9 cellular contexts compared by ENCODE assay signal in genomic region chr3:101851833-101852232, GRCh38. TPM values are rescaled to one million over a fixed set of nuclear protein-coding genes. Genes with fewer than 3 reads are reported as not detected.
DNase-seq lines count a peak whose midpoint lies in the region; ATAC-seq, FAIRE-seq and TF ChIP-seq lines count a peak whose summit lies in the region.
"Had no signal": no experiment of that assay in that cellular context is flagged by ENCODE, and none has a peak within 500 bp of the region (broad histone marks: within the 10 kb centered on the region; RNA-seq: fewer than 3 reads in every experiment).

No MANE protein-coding gene starts in this region.

- no peaks in the 10 kb centered on the region for H3K9me3 Mint-ChIP-seq in activated T-helper 1 cell treated with anti-CD3 and anti-CD28 coated beads, Interleukin-12 subunit alpha, Interleukin-12 subunit beta, Interleukin-2, Interleukin-4 antibody, amounts not matched to agents 30 ng/mL and 10 ng/mL and 1 ng/mL, durations not matched to agents 14 hours and 24 hours and 36 hours
- H3K9me3 Mint-ChIP-seq in stimulated activated effector memory CD8-positive, alpha-beta T cell treated with anti-CD3 and anti-CD28 coated beads, Interleukin-12 subunit alpha, Interleukin-12 subunit beta, amount 100 ng/mL, for 72 hours: no peaks in the 10 kb centered on the region

- H3K4me1 ChIP-seq in iPS-18a (ENCODE audit: control insufficient read depth, low read depth, low read length): peaks cover 21% of the 10 kb centered on the region

- H3K36me3 ChIP-seq in iPS-18a (ENCODE audit: control insufficient read depth, low read depth, low read length): peaks cover 51% of the 10 kb centered on the region

- intact Hi-C loops in activated T-helper 1 cell treated with anti-CD3 and anti-CD28 coated beads, Interleukin-12 subunit alpha, Interleukin-12 subunit beta, Interleukin-2, Interleukin-4 antibody, amounts not matched to agents 30 ng/mL and 10 ng/mL and 1 ng/mL, durations not matched to agents 14 hours and 24 hours and 36 hours (cut with micrococcal nuclease): loop anchor here (1.0 to 5.0 kb wide), 8 partner anchors 9 to 277 kb away; partner anchors contain the start of genes PCNP and RPL24
- intact Hi-C loops in head of caudate nucleus (cut with DNase I): no loop called here

- H3K27me3 Mint-ChIP-seq in activated T-helper 1 cell treated with anti-CD3 and anti-CD28 coated beads, Interleukin-12 subunit alpha, Interleukin-12 subunit beta, Interleukin-2, Interleukin-4 antibody, amounts not matched to agents 30 ng/mL and 10 ng/mL and 1 ng/mL, durations not matched to agents 14 hours and 24 hours and 36 hours (ENCODE audit: insufficient read depth): no peaks in the 10 kb centered on the region

- peaks cover 75% of the 10 kb centered on the region for H3K4me1 Mint-ChIP-seq in activated T-helper 1 cell treated with anti-CD3 and anti-CD28 coated beads, Interleukin-12 subunit alpha, Interleukin-12 subunit beta, Interleukin-2, Interleukin-4 antibody, amounts not matched to agents 30 ng/mL and 10 ng/mL and 1 ng/mL, durations not matched to agents 14 hours and 24 hours and 36 hours (ENCODE audit: low read depth)
- peaks cover 64% of the 10 kb centered on the region for H3K4me1 Mint-ChIP-seq in stimulated activated effector memory CD8-positive, alpha-beta T cell treated with anti-CD3 and anti-CD28 coated beads, Interleukin-12 subunit alpha, Interleukin-12 subunit beta, amount 100 ng/mL, for 72 hours

- no peak overlapping the region for H3K27ac ChIP-seq in iPS-18a (ENCODE audit: low read length)

- H3K36me3 Mint-ChIP-seq in activated T-helper 1 cell treated with anti-CD3 and anti-CD28 coated beads, Interleukin-12 subunit alpha, Interleukin-12 subunit beta, Interleukin-2, Interleukin-4 antibody, amounts not matched to agents 30 ng/mL and 10 ng/mL and 1 ng/mL, durations not matched to agents 14 hours and 24 hours and 36 hours (ENCODE audit: low read depth): peaks cover 67% of the 10 kb centered on the region
- peaks cover 80% of the 10 kb centered on the region for H3K36me3 Mint-ChIP-seq in stimulated activated effector memory CD8-positive, alpha-beta T cell treated with anti-CD3 and anti-CD28 coated beads, Interleukin-12 subunit alpha, Interleukin-12 subunit beta, amount 100 ng/mL, for 72 hours

- no peaks in the 10 kb centered on the region for H3K27me3 ChIP-seq in iPS-18a (ENCODE audit: control insufficient read depth, insufficient read depth, low read length)

- no peak for TF ChIP-seq POLR2A in H54 (IDR thresholded peaks at IDR 0.05; ENCODE audit: low read depth, low read length)

- H3K4me3 Mint-ChIP-seq in activated T-helper 1 cell treated with anti-CD3 and anti-CD28 coated beads, Interleukin-12 subunit alpha, Interleukin-12 subunit beta, Interleukin-2, Interleukin-4 antibody, amounts not matched to agents 30 ng/mL and 10 ng/mL and 1 ng/mL, durations not matched to agents 14 hours and 24 hours and 36 hours: peak overlapping the region; percentile 93
- peak overlapping the region; percentile 92 for H3K4me3 Mint-ChIP-seq in stimulated activated effector memory CD8-positive, alpha-beta T cell treated with anti-CD3 and anti-CD28 coated beads, Interleukin-12 subunit alpha, Interleukin-12 subunit beta, amount 100 ng/mL, for 72 hours

- DNase-seq in H54 (ENCODE audit: insufficient read length, low spot score): no peak
- no peak for DNase-seq in activated T-helper 1 cell treated with anti-CD3 and anti-CD28 coated beads, Interleukin-12 subunit alpha, Interleukin-12 subunit beta, Interleukin-2, Interleukin-4 antibody, amounts not matched to agents 30 ng/mL and 10 ng/mL and 1 ng/mL, durations not matched to agents 14 hours and 24 hours and 36 hours (ENCODE audit: low spot score)
- DNase-seq in stimulated activated effector memory CD8-positive, alpha-beta T cell treated with anti-CD3 and anti-CD28 coated beads, Interleukin-12 subunit alpha, Interleukin-12 subunit beta, amount 100 ng/mL, for 72 hours (ENCODE audit: low spot score in 2 of 2): no peak
- no peak for DNase-seq in GDM1 (lab: John Stamatoyannopoulos, UW)
- no peak for DNase-seq in head of caudate nucleus
- DNase-seq: cerebellar nuclear complex, NCI-H524 had no signal

- no peak for ATAC-seq in stimulated activated effector memory CD8-positive, alpha-beta T cell treated with anti-CD3 and anti-CD28 coated beads, Interleukin-12 subunit alpha, Interleukin-12 subunit beta, amount 100 ng/mL, for 72 hours
- no peak for ATAC-seq in HG02759 (IDR thresholded peaks at IDR 0.05; ENCODE audit: unreplicated experiment)

- peak overlapping the region; percentile 82 for H3K4me3 ChIP-seq in iPS-18a (ENCODE audit: low read length)

- H3K9me3 ChIP-seq in iPS-18a (ENCODE audit: control insufficient read depth, low read depth, low read length): no peaks in the 10 kb centered on the region

- FAIRE-seq in H54 (lab: Jason Lieb, UNC): peak; percentile 33

- peak overlapping the region; percentile 96 for H3K27ac Mint-ChIP-seq in activated T-helper 1 cell treated with anti-CD3 and anti-CD28 coated beads, Interleukin-12 subunit alpha, Interleukin-12 subunit beta, Interleukin-2, Interleukin-4 antibody, amounts not matched to agents 30 ng/mL and 10 ng/mL and 1 ng/mL, durations not matched to agents 14 hours and 24 hours and 36 hours
- peak overlapping the region; percentile 99 for H3K27ac Mint-ChIP-seq in stimulated activated effector memory CD8-positive, alpha-beta T cell treated with anti-CD3 and anti-CD28 coated beads, Interleukin-12 subunit alpha, Interleukin-12 subunit beta, amount 100 ng/mL, for 72 hours

- H3K9ac ChIP-seq in iPS-18a (ENCODE audit: low read length): no peak overlapping the region

RNA-seq across cellular contexts. Expression of gene NFKBIZ, which starts 2.5 kb away (rescaled TPM):
- 72.4 and 79.7 TPM in 2 replicates for total RNA-seq in activated T-helper 1 cell treated with anti-CD3 and anti-CD28 coated beads, Interleukin-12 subunit alpha, Interleukin-12 subunit beta, Interleukin-2, Interleukin-4 antibody, amounts not matched to agents 30 ng/mL and 10 ng/mL and 1 ng/mL, durations not matched to agents 14 hours and 24 hours and 36 hours
